1 cellular context compared by ENCODE assay signal in the genomic region with DNA sequence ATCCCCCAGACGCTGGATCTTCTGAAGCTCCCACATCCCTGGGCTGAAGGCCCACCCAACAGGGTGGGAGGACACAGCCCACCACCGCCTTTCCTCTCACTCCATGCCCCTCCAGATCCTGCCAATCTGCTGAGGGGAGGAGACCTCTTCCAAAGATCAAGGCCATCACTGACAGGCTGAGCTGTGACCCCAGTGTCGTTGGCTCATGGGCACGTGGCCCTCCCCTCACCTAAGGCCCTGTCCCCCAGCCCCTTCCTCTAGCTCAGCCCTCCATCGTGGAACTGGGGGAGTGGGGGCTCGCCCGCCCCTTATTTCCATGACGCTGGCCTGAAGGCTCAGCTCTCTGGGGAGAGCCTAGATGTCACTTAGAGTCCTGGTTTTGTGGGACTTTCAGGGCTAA.
TF ChIP-seq lines count a peak whose summit lies in the region.

No MANE protein-coding gene starts in this region.

TF ChIP-seq in IMR-90, 13 proteins besides CTCF, POLR2A, EP300 and RAD21:
- TF ChIP-seq RCOR1 (IDR thresholded peaks at IDR 0.05; ENCODE audit: insufficient replicate concordance, low read length) (no peak), FOS (IDR thresholded peaks at IDR 0.05; ENCODE audit: low read depth, low read length) (no peak), NFE2L2 (IDR thresholded peaks at IDR 0.05; ENCODE audit: low read depth, low read length) (no peak), CEBPB (IDR thresholded peaks at IDR 0.05; ENCODE audit: low read depth, low read length) (no peak), MXI1 (IDR thresholded peaks at IDR 0.05; ENCODE audit: borderline replicate concordance, low read depth, low read length) (no peak), MAFK (IDR thresholded peaks at IDR 0.05; ENCODE audit: low read depth, low read length) (no peak), BHLHE40 (IDR thresholded peaks at IDR 0.05; ENCODE audit: low read depth, low read length) (no peak), SMC3 (IDR thresholded peaks at IDR 0.05; ENCODE audit: low read depth, low read length) (no peak), MAZ (IDR thresholded peaks at IDR 0.05; ENCODE audit: borderline replicate concordance, low read depth, low read length) (no peak), RFX5 (IDR thresholded peaks at IDR 0.05; ENCODE audit: low read depth, low read length) (no peak), CHD1 (IDR thresholded peaks at IDR 0.05; ENCODE audit: low read depth, low read length) (no peak)
- TF ChIP-seq, protein P1, sequence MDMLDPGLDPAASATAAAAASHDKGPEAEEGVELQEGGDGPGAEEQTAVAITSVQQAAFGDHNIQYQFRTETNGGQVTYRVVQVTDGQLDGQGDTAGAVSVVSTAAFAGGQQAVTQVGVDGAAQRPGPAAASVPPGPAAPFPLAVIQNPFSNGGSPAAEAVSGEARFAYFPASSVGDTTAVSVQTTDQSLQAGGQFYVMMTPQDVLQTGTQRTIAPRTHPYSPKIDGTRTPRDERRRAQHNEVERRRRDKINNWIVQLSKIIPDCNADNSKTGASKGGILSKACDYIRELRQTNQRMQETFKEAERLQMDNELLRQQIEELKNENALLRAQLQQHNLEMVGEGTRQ (IDR thresholded peaks at IDR 0.05; ENCODE audit: low read depth, low read length) = no peak
- TF ChIP-seq, protein P2, sequence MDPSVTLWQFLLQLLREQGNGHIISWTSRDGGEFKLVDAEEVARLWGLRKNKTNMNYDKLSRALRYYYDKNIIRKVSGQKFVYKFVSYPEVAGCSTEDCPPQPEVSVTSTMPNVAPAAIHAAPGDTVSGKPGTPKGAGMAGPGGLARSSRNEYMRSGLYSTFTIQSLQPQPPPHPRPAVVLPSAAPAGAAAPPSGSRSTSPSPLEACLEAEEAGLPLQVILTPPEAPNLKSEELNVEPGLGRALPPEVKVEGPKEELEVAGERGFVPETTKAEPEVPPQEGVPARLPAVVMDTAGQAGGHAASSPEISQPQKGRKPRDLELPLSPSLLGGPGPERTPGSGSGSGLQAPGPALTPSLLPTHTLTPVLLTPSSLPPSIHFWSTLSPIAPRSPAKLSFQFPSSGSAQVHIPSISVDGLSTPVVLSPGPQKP (IDR thresholded peaks at IDR 0.05; ENCODE audit: borderline replicate concordance, low read depth, low read length) = no peak
